Comparison of ENCODE assay signal across 8 cellular contexts in the genomic region with DNA sequence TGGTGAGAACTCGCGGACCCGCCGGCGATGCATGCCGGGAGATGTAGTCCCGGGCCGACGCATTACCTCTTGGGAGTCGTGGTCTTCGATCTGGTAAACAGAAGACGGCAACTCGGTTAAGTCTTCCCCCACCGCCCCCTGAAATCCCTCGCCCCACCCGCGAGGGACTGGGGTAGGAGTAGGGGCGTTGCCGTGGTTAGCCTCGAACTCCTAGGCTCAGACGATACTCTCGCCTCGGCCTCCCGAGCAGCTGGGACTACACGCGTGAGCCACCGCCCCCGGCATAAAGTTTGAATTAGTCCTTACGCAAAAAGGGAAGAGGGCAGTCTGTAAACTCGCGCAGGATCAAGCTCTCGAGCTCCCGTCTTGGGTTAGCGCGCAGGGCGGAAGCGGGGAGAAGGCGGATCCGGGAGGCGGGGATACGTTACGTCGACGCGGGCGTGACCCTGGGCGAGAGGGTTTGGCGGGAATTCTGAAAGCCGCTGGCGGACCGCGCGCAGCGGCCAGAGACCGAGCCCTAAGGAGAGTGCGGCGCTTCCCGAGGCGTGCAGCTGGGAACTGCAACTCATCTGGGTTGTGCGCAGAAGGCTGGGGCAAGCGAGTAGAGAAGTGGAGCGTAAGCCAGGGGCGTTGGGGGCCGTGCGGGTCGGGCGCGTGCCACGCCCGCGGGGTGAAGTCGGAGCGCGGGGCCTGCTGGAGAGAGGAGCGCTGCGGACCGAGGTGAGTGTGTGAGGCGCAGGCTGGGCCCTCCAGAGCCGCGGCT. TPM values are rescaled to one million over a fixed set of nuclear protein-coding genes. Genes with fewer than 3 reads are reported as not detected.
DNase-seq lines count a peak whose midpoint lies in the region; ATAC-seq and TF ChIP-seq lines count a peak whose summit lies in the region.

A gene (plus strand): TSS at position 469 of the 763 bp plus-strand sequence. CDS start 3,585 bp downstream, outside the sequence.

- peaks cover 0 to 7% of the 10 kb centered on the region in 2 donors for H3K36me3 ChIP-seq in lung (ENCODE audit: control insufficient read depth in 2 of 2, insufficient read depth in 2 of 2, low read length in 2 of 2)

- DNase-seq in CMK (ENCODE audit: low read depth) (peak; percentile 81), HS-5 (ENCODE audit: low read depth) (peak; percentile 83), NK-92 (lab: John Stamatoyannopoulos, UW; ENCODE audit: unreplicated experiment) (peak; percentile 19), lung (ENCODE audit: low spot score) (peak; percentile 94)
- peak; percentile 78 to 83 for DNase-seq in activated CD8-positive, alpha-beta memory T cell treated with anti-CD3 and anti-CD28 coated beads for 1 hour (ENCODE audit: extremely low read depth in 1 of 2, low read depth in 1 of 2)
- peak; percentile 88 for DNase-seq in effector CD4-positive, alpha-beta T cell
- DNase-seq in stimulated activated CD4-positive, alpha-beta T cell treated with anti-CD3 and anti-CD28 coated beads, TNF-alpha, amount 100 ng/mL, for 24 hours (ENCODE audit: low read depth in 3 of 3) = peak; percentile 82 to 92 (median 91)

- no peaks in the 10 kb centered on the region for H3K4me1 ChIP-seq in lung (ENCODE audit: control insufficient read depth in 2 of 2, insufficient read depth in 2 of 2, low read length in 2 of 2)

- H3K9me3 ChIP-seq in lung (ENCODE audit: control insufficient read depth in 2 of 2, insufficient read depth in 1 of 2, low read length in 1 of 2) = no peaks in the 10 kb centered on the region

- peak within 1 kb of the TSS; percentile 79 for H3K4me3 ChIP-seq in lung

- H3K27me3 ChIP-seq in lung (ENCODE audit: control insufficient read depth, insufficient read depth) = no peaks in the 10 kb centered on the region

- TF ChIP-seq CTCF in lung (IDR thresholded peaks at IDR 0.05; ENCODE audit: control extremely low read depth, extremely low read depth) = no peak

- ATAC-seq in GM19468 (IDR thresholded peaks at IDR 0.05; ENCODE audit: extremely low read depth, unreplicated experiment) = peak; percentile 52
- ATAC-seq in lung (ENCODE audit: insufficient read depth, low FRiP score) = peak; percentile 96

- WGBS in lung, 2 donors = 0% methylated on average over 68 to 80 of the region's 80 CpGs

- H3K27ac ChIP-seq in lung (ENCODE audit: low read depth in 1 of 2, low read length in 1 of 2) = peak within 1 kb of the TSS; percentile 98 to 99

RNA-seq across cellular contexts. Expression of the gene that starts here (rescaled TPM):
- 1 to 10 TPM; 1.3 to 2.2 TPM for total RNA-seq in lung
- 1 to 10 TPM in 1 of 2 donors, under 1 TPM in 1; 0.95 to 1.2 TPM for polyA plus RNA-seq in lung

Comparison
In these comparisons a context has a peak if more than half of its experiments do, and no peak if none do; other contexts are left out.
1. Peak in every context shown above with its lines: DNase-seq, ATAC-seq, H3K4me3 ChIP-seq and H3K27ac ChIP-seq.
2. DNase-seq: peak in every context shown above with its lines; median percentile 94 in lung; 91 in stimulated activated CD4-positive, alpha-beta T cell treated with anti-CD3 and anti-CD28 coated beads, TNF-alpha, amount 100 ng/mL, for 24 hours; 88 in effector CD4-positive, alpha-beta T cell; 83 in HS-5; 81 in CMK; 80 in activated CD8-positive, alpha-beta memory T cell treated with anti-CD3 and anti-CD28 coated beads for 1 hour; 19 in NK-92.